In the genomic region with DNA sequence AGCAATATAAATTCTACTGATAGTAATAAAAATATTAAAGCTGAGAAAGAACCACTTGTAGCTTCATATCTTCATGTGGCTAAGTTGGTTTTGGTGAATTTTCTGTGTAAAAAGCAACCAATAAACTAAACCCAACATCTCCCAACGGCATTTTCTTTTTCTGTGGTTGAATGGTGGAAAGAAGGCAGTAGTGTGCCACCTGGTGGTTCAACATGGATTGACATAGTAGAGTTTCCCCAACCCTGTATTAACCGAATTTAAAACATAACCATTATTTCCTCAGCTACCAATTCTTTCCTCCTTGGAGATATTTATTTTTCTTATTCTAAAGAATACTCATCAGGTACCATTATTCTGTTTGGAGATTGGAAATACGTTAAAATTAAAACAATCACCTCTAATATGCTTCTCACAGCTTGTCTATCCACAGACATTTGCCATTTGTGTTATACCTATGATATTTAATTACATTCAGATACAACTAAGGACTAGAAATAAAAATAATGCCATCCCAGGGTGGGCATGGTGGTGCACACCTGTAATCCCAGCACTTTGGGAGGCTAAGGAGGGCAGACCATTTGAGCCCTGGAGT, we compare ENCODE assay signal across 8 cellular contexts.
DNase-seq lines count a peak whose midpoint lies in the region; ATAC-seq and TF ChIP-seq lines count a peak whose summit lies in the region.

No MANE protein-coding gene starts in this region.

- no peak overlapping the region for H3K27ac ChIP-seq in AG04450 (ENCODE audit: low read depth, low read length)
- H3K27ac ChIP-seq in parathyroid adenoma: no peak overlapping the region

- ATAC-seq in HG02678 (IDR thresholded peaks at IDR 0.05; ENCODE audit: unreplicated experiment): peak; percentile 86

- peak overlapping the region; percentile 13 for H3K4me2 ChIP-seq in parathyroid adenoma (ENCODE audit: low read length)

- no peaks in the 10 kb centered on the region for H3K79me2 ChIP-seq in parathyroid adenoma

- POLR2A ChIA-PET in AG04450 (lab: Yijun Ruan, JAX): interaction anchor here (1.1 kb wide), 1 partner anchor 88 kb away, joined by 3 read pairs; no protein-coding TSS in a partner anchor

- H3K4me1 ChIP-seq in parathyroid adenoma: no peaks in the 10 kb centered on the region

- no peaks in the 10 kb centered on the region for H3K27me3 ChIP-seq in AG04450 (ENCODE audit: control insufficient read depth, insufficient read depth, low read length)
- no peaks in the 10 kb centered on the region for H3K27me3 ChIP-seq in parathyroid adenoma (ENCODE audit: control insufficient read depth, insufficient read depth, low read length)

- H3K9me3 ChIP-seq in AG04450 (ENCODE audit: control insufficient read depth, insufficient read depth, low read length) (no peaks in the 10 kb centered on the region), parathyroid adenoma (ENCODE audit: control insufficient read depth, low read length) (no peaks in the 10 kb centered on the region)

- no peaks in the 10 kb centered on the region for H3K36me3 ChIP-seq in parathyroid adenoma (ENCODE audit: control insufficient read depth, insufficient read depth, low read length)

- no peak overlapping the region for H3K9ac ChIP-seq in parathyroid adenoma

- DNase-seq in AG04450 (ENCODE audit: low read depth, low spot score): peak; percentile 27
- DNase-seq in GM03348 (ENCODE audit: low spot score): peak; percentile 78
- peak; percentile 37 for DNase-seq in NCI-H1694 treated with DMSO at 0.1 percent for 48 hours (lab: John Stamatoyannopoulos, UW)
- DNase-seq in activated CD4-positive, alpha-beta T cell treated with anti-CD3 and anti-CD28 coated beads for 4 hours: peak; percentile 24 to 38
- DNase-seq in fibroblast of pulmonary artery (ENCODE audit: low read depth): peak; percentile 77
- DNase-seq in NK-92 treated with Interleukin-12 subunit alpha and Interleukin-12 subunit beta, amount 100 ng/mL, for 24 hours (lab: John Stamatoyannopoulos, UW): no peak

- peak overlapping the region; percentile 4 for H2AFZ ChIP-seq in parathyroid adenoma

- no peak overlapping the region for H3K4me3 ChIP-seq in AG04450 (ENCODE audit: low read depth, low read length)
- no peak overlapping the region for H3K4me3 ChIP-seq in fibroblast of pulmonary artery (replicated peaks; ENCODE audit: low read depth, low read length)
- peak overlapping the region; percentile 14 for H3K4me3 ChIP-seq in parathyroid adenoma (ENCODE audit: low read depth, low read length)

- CTCF ChIA-PET in AG04450 (lab: Charles Lee): interaction anchor here (0.6 to 5.5 kb wide), 63 partner anchors 9 to 1864 kb away, joined by 3 to 945 read pairs (median 5); a partner anchor contains a TSS

- peak; percentile 84 for TF ChIP-seq CTCF in AG04450 (IDR thresholded peaks at IDR 0.05; ENCODE audit: low read depth, low read length)
- TF ChIP-seq CTCF in fibroblast of pulmonary artery (IDR thresholded peaks at IDR 0.05; ENCODE audit: low read length, missing control alignments): peak; percentile 81
- peak; percentile 77 for TF ChIP-seq CTCF in parathyroid adenoma (IDR thresholded peaks at IDR 0.05)
